19 cellular contexts compared by ENCODE assay signal in genomic region chr7:107118109-107118900, GRCh38. TPM values are rescaled to one million over a fixed set of nuclear protein-coding genes. Genes with fewer than 3 reads are reported as not detected.
A peak's percentile ranks its signal among the peaks of the same experiment; 100 is the strongest.
DNase-seq lines count a peak whose midpoint lies in the region; FAIRE-seq and TF ChIP-seq lines count a peak whose summit lies in the region.
"Had no signal": no experiment of that assay in that cellular context is flagged by ENCODE, and none has a peak within 500 bp of the region (broad histone marks: within the 10 kb centered on the region; RNA-seq: fewer than 3 reads in every experiment).

No MANE protein-coding gene starts in this region.

- no peaks in the 10 kb centered on the region for H4K20me1 ChIP-seq in astrocyte (ENCODE audit: insufficient read depth, low read length)
- H4K20me1 ChIP-seq in hepatocyte (ENCODE audit: insufficient read depth, poor library complexity, severe bottlenecking) = no peaks in the 10 kb centered on the region

- no peak overlapping the region for H3K27ac ChIP-seq in astrocyte (ENCODE audit: low read depth, low read length)
- no peak overlapping the region for H3K27ac ChIP-seq in esophagus squamous epithelium
- no peak overlapping the region for H3K27ac ChIP-seq in hepatocyte
- H3K27ac ChIP-seq: vagina had no signal

- TF ChIP-seq POLR2A in esophagus squamous epithelium (IDR thresholded peaks at IDR 0.05) = no peak

- no peak overlapping the region for H3K4me3 Mint-ChIP-seq in astrocyte (ENCODE audit: unreplicated experiment)
- H3K4me3 Mint-ChIP-seq: B cell; nephron progenitor cell; T-helper 1 cell treated with Interleukin-12 subunit alpha and Interleukin-12 subunit beta and Interleukin-4 antibody, amounts not matched to agents 30 μg/mL and 1 μg/mL, for 36 hours had no signal

- H3K4me3 ChIP-seq in astrocyte (ENCODE audit: insufficient read depth, low read depth, low read length) (no peak overlapping the region), esophagus squamous epithelium (no peak overlapping the region), hepatocyte (no peak overlapping the region)
- H3K4me3 ChIP-seq: vagina had no signal

- intact Hi-C loops in esophagus squamous epithelium (cut with DNase I) = no loop called here

- FAIRE-seq in astrocyte (lab: Jason Lieb, UNC) = no peak
- FAIRE-seq: endometrium, H1, RCC 7860 had no signal

- H3K4me2 ChIP-seq in astrocyte (ENCODE audit: low read length) (no peak overlapping the region), hepatocyte (no peak overlapping the region)

- no peaks in the 10 kb centered on the region for H3K36me3 Mint-ChIP-seq in astrocyte (ENCODE audit: low read depth, unreplicated experiment)

- H3K9me3 Mint-ChIP-seq in astrocyte (ENCODE audit: unreplicated experiment) = no peaks in the 10 kb centered on the region
- H3K9me3 Mint-ChIP-seq: nephron progenitor cell; T-helper 1 cell treated with Interleukin-12 subunit alpha and Interleukin-12 subunit beta and Interleukin-4 antibody, amounts not matched to agents 30 μg/mL and 1 μg/mL, for 36 hours had no signal

- H3K27me3 ChIP-seq in astrocyte (ENCODE audit: insufficient read depth, low read length) (no peaks in the 10 kb centered on the region), esophagus squamous epithelium (no peaks in the 10 kb centered on the region), hepatocyte (no peaks in the 10 kb centered on the region)
- H3K27me3 ChIP-seq: vagina had no signal

- H2AFZ ChIP-seq in astrocyte (ENCODE audit: low read depth, low read length) (no peak overlapping the region), hepatocyte (no peak overlapping the region)

- DNase-seq in COR-L47 (lab: John Stamatoyannopoulos, UW) (peak; percentile 11), NCI-H1105 (lab: John Stamatoyannopoulos, UW) (peak; percentile 7), astrocyte (ENCODE audit: low read depth) (peak; percentile 2), kidney tubule cell (ENCODE audit: low spot score) (peak; percentile 17), esophagus squamous epithelium (lab: John Stamatoyannopoulos, UW) (no peak), cortex of kidney (lab: John Stamatoyannopoulos, UW) (no peak), hepatocyte (ENCODE audit: low spot score) (no peak)
- DNase-seq in activated CD8-positive, alpha-beta memory T cell treated with anti-CD3 and anti-CD28 coated beads, Interleukin-2, amount 50 U/mL, for 4 hours = no peak
- DNase-seq: hippocampal formation; Karpas-422; NCI-H510A treated with DMSO at 0.1 percent for 48 hours; nephron progenitor cell; stimulated activated naive CD4-positive, alpha-beta T cell treated with Interleukin-2 at 50 U/mL for 16 hours had no signal

- H3K9me3 ChIP-seq in astrocyte (ENCODE audit: insufficient read depth, low read depth, low read length) (no peaks in the 10 kb centered on the region), esophagus squamous epithelium (no peaks in the 10 kb centered on the region), hepatocyte (ENCODE audit: low read depth) (no peaks in the 10 kb centered on the region)
- H3K9me3 ChIP-seq: vagina had no signal

- no peaks in the 10 kb centered on the region for H3K9me2 ChIP-seq in hepatocyte (replicated peaks; ENCODE audit: insufficient read depth)

- no peak for TF ChIP-seq CTCF in astrocyte (IDR thresholded peaks at IDR 0.05; ENCODE audit: insufficient read depth, low read depth, low read length)
- TF ChIP-seq CTCF in esophagus squamous epithelium (IDR thresholded peaks at IDR 0.05) = no peak
- TF ChIP-seq CTCF in hepatocyte (IDR thresholded peaks at IDR 0.05; ENCODE audit: poor library complexity) = no peak

- H3K36me3 ChIP-seq in astrocyte (ENCODE audit: insufficient read depth, low read length) (no peaks in the 10 kb centered on the region), esophagus squamous epithelium (no peaks in the 10 kb centered on the region), hepatocyte (replicated peaks; ENCODE audit: insufficient read depth, low read depth) (no peaks in the 10 kb centered on the region)
- H3K36me3 ChIP-seq: vagina had no signal

- 48 to 57% methylated on average over 5 of the region's 5 CpGs for WGBS in esophagus squamous epithelium, 2 donors
- 74% methylated on average over 5 of the region's 5 CpGs for WGBS in hepatocyte (ENCODE audit: low lambda C conversion rate, missing lambda C conversion rate)

- peaks cover 15% of the 10 kb centered on the region for H3K4me1 Mint-ChIP-seq in astrocyte (ENCODE audit: low read depth, unreplicated experiment)
- H3K4me1 Mint-ChIP-seq: B cell had no signal

- H3K4me1 ChIP-seq in astrocyte (ENCODE audit: insufficient read depth, low read length) = peaks cover 3% of the 10 kb centered on the region
- H3K4me1 ChIP-seq in esophagus squamous epithelium = peaks cover 0 to 5% (median 0%) of the 10 kb centered on the region in 3 donors
- peaks cover 6% of the 10 kb centered on the region for H3K4me1 ChIP-seq in hepatocyte (ENCODE audit: insufficient read depth)

- H3K9ac ChIP-seq in astrocyte (ENCODE audit: low read length) = no peak overlapping the region

- H3K27me3 Mint-ChIP-seq in astrocyte (ENCODE audit: low read depth, unreplicated experiment) = no peaks in the 10 kb centered on the region
- H3K27me3 Mint-ChIP-seq: B cell had no signal

- H3K79me2 ChIP-seq in astrocyte (ENCODE audit: insufficient read depth, low read length) (no peaks in the 10 kb centered on the region), hepatocyte (peaks cover 3% of the 10 kb centered on the region)

- no peak overlapping the region for H3K27ac Mint-ChIP-seq in astrocyte (ENCODE audit: unreplicated experiment)
- H3K27ac Mint-ChIP-seq: B cell; nephron progenitor cell; T-helper 1 cell treated with Interleukin-12 subunit alpha and Interleukin-12 subunit beta and Interleukin-4 antibody, amounts not matched to agents 30 μg/mL and 1 μg/mL, for 36 hours had no signal

RNA-seq across cellular contexts. Expression of gene HBP1, which starts 50.5 kb away (rescaled TPM):
- total RNA-seq in astrocyte (46.2 and 49.9 TPM in 2 replicates), esophagus squamous epithelium (100 to 1,000 TPM in 1 of 4 donors, 10 to 100 TPM in 3; 51.5 to 108 (median 69.7) TPM), hepatocyte (84.7 and 100 TPM in 2 replicates)
- 47.7 and 53.9 TPM in 2 replicates for polyA plus RNA-seq in hepatocyte

Comparison
In these comparisons a context has a peak if more than half of its experiments do, and no peak if none do; other contexts are left out.
1. DNase-seq: peak in COR-L47 (single experiment), NCI-H1105 (single experiment), astrocyte (single experiment) and kidney tubule cell (single experiment); none in activated CD8-positive, alpha-beta memory T cell treated with anti-CD3 and anti-CD28 coated beads, Interleukin-2, amount 50 U/mL, for 4 hours (single experiment), esophagus squamous epithelium (single experiment), cortex of kidney (single experiment) and hepatocyte (single experiment).